In the genomic region with DNA sequence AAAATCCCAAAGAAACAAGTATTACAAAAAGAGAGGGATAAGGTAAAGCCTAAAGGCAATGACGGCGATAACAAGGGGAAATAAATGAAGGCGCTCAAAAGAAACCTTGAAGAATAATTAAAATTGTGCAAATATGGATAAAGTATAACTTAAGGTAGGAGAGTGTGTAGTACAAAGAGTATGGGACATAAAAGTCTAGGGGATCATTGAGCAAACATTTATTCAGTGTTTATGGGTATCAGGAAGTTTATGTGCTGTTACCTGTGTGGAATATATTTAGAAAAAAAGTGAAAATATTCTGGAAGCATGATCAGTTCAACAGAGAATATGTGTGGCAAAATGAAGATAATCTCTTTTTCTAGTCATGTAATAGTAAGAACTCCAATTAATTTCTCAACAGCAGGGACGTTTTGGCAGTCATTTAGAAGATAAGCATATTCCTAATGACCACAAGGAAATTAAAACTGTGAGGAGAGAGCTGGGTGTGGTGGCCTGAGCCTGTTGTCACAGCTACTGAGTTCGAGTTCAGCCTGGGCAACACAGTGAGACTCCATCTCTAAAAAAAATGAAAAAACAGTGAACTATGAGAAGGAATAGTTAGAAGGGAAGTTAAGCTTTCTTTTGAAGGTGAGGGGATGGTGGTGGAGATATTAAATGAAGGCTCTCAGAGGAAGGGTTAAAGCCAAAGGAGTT, we compare ENCODE assay signal across 14 cellular contexts. TPM values are rescaled to one million over a fixed set of nuclear protein-coding genes. Genes with fewer than 3 reads are reported as not detected.
DNase-seq lines count a peak whose midpoint lies in the region; ATAC-seq, FAIRE-seq and TF ChIP-seq lines count a peak whose summit lies in the region.
"Had no signal": no experiment of that assay in that cellular context is flagged by ENCODE, and none has a peak within 500 bp of the region (broad histone marks: within the 10 kb centered on the region; RNA-seq: fewer than 3 reads in every experiment).

No MANE protein-coding gene starts in this region.

- no peaks in the 10 kb centered on the region for H3K4me1 ChIP-seq in CD8-positive, alpha-beta T cell (ENCODE audit: insufficient read depth, low read length)

- intact Hi-C loops in natural killer cell (cut with micrococcal nuclease): no loop called here
- intact Hi-C loops in CD14-positive monocyte (cut with micrococcal nuclease): loop anchor here in 1 of 2 donors (5.0 kb wide), 1 partner anchor 49 kb away; no protein-coding TSS in a partner anchor
- intact Hi-C loops in CD8-positive, alpha-beta T cell (cut with DNase I, micrococcal nuclease): no loop called here

- H3K27me3 Mint-ChIP-seq in natural killer cell (ENCODE audit: low read depth in 2 of 2): no peaks in the 10 kb centered on the region
- no peaks in the 10 kb centered on the region for H3K27me3 Mint-ChIP-seq in natural killer cell treated with Interleukin-12 subunit alpha and Interleukin-12 subunit beta and Interleukin-15 and Interleukin-18, amount 100 ng/mL, for 72 hours
- no peaks in the 10 kb centered on the region for H3K27me3 Mint-ChIP-seq in central memory CD8-positive, alpha-beta T cell
- no peaks in the 10 kb centered on the region for H3K27me3 Mint-ChIP-seq in naive B cell
- H3K27me3 Mint-ChIP-seq in CD14-positive monocyte (ENCODE audit: low read depth in 3 of 3): peaks cover 0 to 4% (median 0%) of the 10 kb centered on the region in 3 donors
- no peaks in the 10 kb centered on the region for H3K27me3 Mint-ChIP-seq in CD8-positive, alpha-beta T cell (ENCODE audit: low read depth)
- H3K27me3 Mint-ChIP-seq: CD8-positive, alpha-beta memory T cell had no signal

- DNase-seq in natural killer cell: no peak
- DNase-seq in natural killer cell treated with Interleukin-12 subunit alpha and Interleukin-12 subunit beta and Interleukin-15 and Interleukin-18, amount 100 ng/mL, for 72 hours (ENCODE audit: low spot score): no peak
- no peak for DNase-seq in central memory CD8-positive, alpha-beta T cell (ENCODE audit: low spot score in 2 of 2)
- DNase-seq in naive B cell: no peak
- no peak for DNase-seq in GM19239 (ENCODE audit: insufficient read length, low spot score)
- no peak for DNase-seq in CD14-positive monocyte (ENCODE audit: low spot score)
- DNase-seq in D341Med (ENCODE audit: low spot score): no peak
- no peak for DNase-seq in CD8-positive, alpha-beta T cell
- DNase-seq: CD8-positive, alpha-beta memory T cell; KG1; NCI-H1694 treated with DMSO at 0.1 percent for 48 hours; Right ventricle myocardium superior had no signal

- no peak overlapping the region for H3K4me3 ChIP-seq in CD8-positive, alpha-beta T cell (ENCODE audit: low read depth, low read length)

- H3K36me3 Mint-ChIP-seq in natural killer cell (no peaks in the 10 kb centered on the region), naive B cell (peaks cover 4 to 7% of the 10 kb centered on the region in 2 donors), CD14-positive monocyte (peaks cover 9 to 10% of the 10 kb centered on the region in 2 donors)
- no peaks in the 10 kb centered on the region for H3K36me3 Mint-ChIP-seq in natural killer cell treated with Interleukin-12 subunit alpha and Interleukin-12 subunit beta and Interleukin-15 and Interleukin-18, amount 100 ng/mL, for 72 hours
- H3K36me3 Mint-ChIP-seq in central memory CD8-positive, alpha-beta T cell (ENCODE audit: insufficient read depth): peaks cover 2% of the 10 kb centered on the region
- H3K36me3 Mint-ChIP-seq in CD8-positive, alpha-beta T cell: peaks cover 14% of the 10 kb centered on the region

- H3K9me3 Mint-ChIP-seq in natural killer cell: no peaks in the 10 kb centered on the region
- H3K9me3 Mint-ChIP-seq in natural killer cell treated with Interleukin-12 subunit alpha and Interleukin-12 subunit beta and Interleukin-15 and Interleukin-18, amount 100 ng/mL, for 72 hours: no peaks in the 10 kb centered on the region
- H3K9me3 Mint-ChIP-seq in central memory CD8-positive, alpha-beta T cell: no peaks in the 10 kb centered on the region
- no peaks in the 10 kb centered on the region for H3K9me3 Mint-ChIP-seq in naive B cell
- H3K9me3 Mint-ChIP-seq in CD14-positive monocyte: peaks cover 0 to 3% (median 0%) of the 10 kb centered on the region in 7 donors
- no peaks in the 10 kb centered on the region for H3K9me3 Mint-ChIP-seq in CD8-positive, alpha-beta T cell
- H3K9me3 Mint-ChIP-seq: CD8-positive, alpha-beta memory T cell had no signal

- H3K27ac Mint-ChIP-seq in natural killer cell: peak overlapping the region; percentile 0 to 1
- no peak overlapping the region for H3K27ac Mint-ChIP-seq in natural killer cell treated with Interleukin-12 subunit alpha and Interleukin-12 subunit beta and Interleukin-15 and Interleukin-18, amount 100 ng/mL, for 72 hours
- peak overlapping the region; percentile 14 for H3K27ac Mint-ChIP-seq in central memory CD8-positive, alpha-beta T cell (ENCODE audit: low read depth)
- H3K27ac Mint-ChIP-seq in naive B cell: peak overlapping the region; percentile 5 to 59 (median 40)
- peak overlapping the region in 2 of 7 donors; percentile 3 to 81 for H3K27ac Mint-ChIP-seq in CD14-positive monocyte
- no peak overlapping the region for H3K27ac Mint-ChIP-seq in CD8-positive, alpha-beta T cell

- H3K36me3 ChIP-seq in CD8-positive, alpha-beta T cell (ENCODE audit: insufficient read depth, low read length): no peaks in the 10 kb centered on the region

- H3K27ac ChIP-seq in CD8-positive, alpha-beta T cell (ENCODE audit: low read depth, low read length): no peak overlapping the region

- POLR2A ChIA-PET in CD8-positive, alpha-beta T cell (lab: Charles Lee): no interaction called here

- no peaks in the 10 kb centered on the region for H3K9me3 ChIP-seq in CD8-positive, alpha-beta T cell (ENCODE audit: low read length)

- H3K4me3 Mint-ChIP-seq in natural killer cell (no peak overlapping the region), naive B cell (no peak overlapping the region), CD14-positive monocyte (no peak overlapping the region)
- H3K4me3 Mint-ChIP-seq in natural killer cell treated with Interleukin-12 subunit alpha and Interleukin-12 subunit beta and Interleukin-15 and Interleukin-18, amount 100 ng/mL, for 72 hours: no peak overlapping the region
- H3K4me3 Mint-ChIP-seq in central memory CD8-positive, alpha-beta T cell: no peak overlapping the region
- no peak overlapping the region for H3K4me3 Mint-ChIP-seq in CD8-positive, alpha-beta T cell
- H3K4me3 Mint-ChIP-seq: CD8-positive, alpha-beta memory T cell had no signal

- TF ChIP-seq CTCF in natural killer cell (IDR thresholded peaks at IDR 0.05) (no peak), CD14-positive monocyte (IDR thresholded peaks at IDR 0.05) (no peak)
- no peak for TF ChIP-seq CTCF in CD8-positive, alpha-beta T cell (IDR thresholded peaks at IDR 0.05)

- CTCF ChIA-PET in CD8-positive, alpha-beta T cell (lab: Charles Lee): interaction anchor here (1.0 kb wide), 1 partner anchor 24 kb away, joined by 3 read pairs; no protein-coding TSS in a partner anchor

- peaks cover 33 to 49% of the 10 kb centered on the region in 2 donors for H3K4me1 Mint-ChIP-seq in natural killer cell
- peaks cover 14 to 39% of the 10 kb centered on the region in 2 donors for H3K4me1 Mint-ChIP-seq in natural killer cell treated with Interleukin-12 subunit alpha and Interleukin-12 subunit beta and Interleukin-15 and Interleukin-18, amount 100 ng/mL, for 72 hours (ENCODE audit: low read depth in 2 of 2)
- H3K4me1 Mint-ChIP-seq in central memory CD8-positive, alpha-beta T cell: peaks cover 40% of the 10 kb centered on the region
- H3K4me1 Mint-ChIP-seq in naive B cell: peaks cover 32 to 58% (median 49%) of the 10 kb centered on the region in 3 donors
- peaks cover 18% of the 10 kb centered on the region for H3K4me1 Mint-ChIP-seq in CD14-positive monocyte
- peaks cover 22% of the 10 kb centered on the region for H3K4me1 Mint-ChIP-seq in CD8-positive, alpha-beta T cell (ENCODE audit: low read depth)

- ATAC-seq in natural killer cell: no peak
- ATAC-seq in natural killer cell treated with Interleukin-12 subunit alpha and Interleukin-12 subunit beta and Interleukin-15 and Interleukin-18, amount 100 ng/mL, for 72 hours: no peak
- no peak for ATAC-seq in central memory CD8-positive, alpha-beta T cell (replicated peaks; ENCODE audit: extremely low read depth, poor library complexity, severe bottlenecking)
- ATAC-seq in naive B cell (ENCODE audit: low read depth in 2 of 2): no peak
- ATAC-seq in CD8-positive, alpha-beta T cell: no peak
- ATAC-seq: HepG2 had no signal

- H3K27me3 ChIP-seq in CD8-positive, alpha-beta T cell (ENCODE audit: insufficient read depth, low read length): no peaks in the 10 kb centered on the region

- no peak for FAIRE-seq in GM19239 (lab: Jason Lieb, UNC)
- FAIRE-seq: D721Med, HepG2 had no signal

RNA-seq across cellular contexts. Expression of a gene that starts 27.4 kb away (rescaled TPM):
- total RNA-seq in natural killer cell: 10 to 100 TPM; 53.1 to 68.0 (median 63.3) TPM
- 10 to 100 TPM; 45.1 to 63.1 TPM for total RNA-seq in natural killer cell treated with Interleukin-12 subunit alpha and Interleukin-12 subunit beta and Interleukin-15 and Interleukin-18, amount 100 ng/mL, for 72 hours
- polyA plus RNA-seq in naive B cell (ENCODE audit: low read depth in 6 of 6) (10 to 100 TPM; 60.0 to 74.7 (median 63.9) TPM), CD14-positive monocyte (10 to 100 TPM; 34.4 to 47.5 TPM)
- total RNA-seq in CD8-positive, alpha-beta T cell: 10 to 100 TPM; 31.4 to 31.8 TPM

Comparison
In these comparisons a context has a peak if more than half of its experiments do, and no peak if none do; other contexts are left out.
1. H3K27ac Mint-ChIP-seq: peak in natural killer cell (2 of 2), central memory CD8-positive, alpha-beta T cell (single experiment) and naive B cell (6 of 6); none in natural killer cell treated with Interleukin-12 subunit alpha and Interleukin-12 subunit beta and Interleukin-15 and Interleukin-18, amount 100 ng/mL, for 72 hours (0 of 2) and CD8-positive, alpha-beta T cell (single experiment).